In the genomic region with DNA sequence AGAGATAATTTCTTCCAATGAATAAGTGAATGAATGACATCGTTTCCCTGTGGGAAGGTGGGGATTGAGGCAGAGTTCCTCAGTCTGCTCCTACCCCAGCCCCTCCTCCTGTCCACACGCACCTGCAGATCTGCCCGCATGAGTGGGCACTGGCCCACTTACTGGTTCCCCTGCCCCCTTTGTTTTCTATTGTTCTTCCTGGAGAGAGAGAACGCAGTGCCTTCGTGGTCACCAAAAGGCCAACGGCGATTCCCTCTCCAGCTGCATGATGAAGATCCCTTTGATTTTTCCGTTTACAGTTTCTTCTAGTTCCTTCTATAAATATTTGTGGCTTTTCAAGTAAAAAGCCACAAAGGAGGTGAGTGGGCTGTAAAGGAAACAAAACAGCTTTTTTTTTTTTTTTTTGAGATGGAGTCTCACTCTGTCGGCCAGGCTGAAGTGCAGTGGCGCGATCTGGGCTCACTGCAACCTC, we compare ENCODE assay signal across 8 cellular contexts. TPM values are rescaled to one million over a fixed set of nuclear protein-coding genes. Genes with fewer than 3 reads are reported as not detected.
A peak's percentile ranks its signal among the peaks of the same experiment; 100 is the strongest.
DNase-seq lines count a peak whose midpoint lies in the region; ATAC-seq and TF ChIP-seq lines count a peak whose summit lies in the region.

No MANE protein-coding gene starts in this region.

- H2BK20ac ChIP-seq in H9 (ENCODE audit: low read depth, low read length, poor library complexity, severe bottlenecking) = no peak overlapping the region

- no peak overlapping the region for H2AFZ ChIP-seq in H9 (ENCODE audit: low read length)

- no peak overlapping the region for H3K4me3 Mint-ChIP-seq in H9
- peak overlapping the region; percentile 64 for H3K4me3 Mint-ChIP-seq in activated B cell treated with CpG ODN at 0.5 μM for 24 hours

- H3K9me3 Mint-ChIP-seq in H9 (no peaks in the 10 kb centered on the region), activated B cell treated with CpG ODN at 0.5 μM for 24 hours (no peaks in the 10 kb centered on the region)

- no peak overlapping the region for H3K18ac ChIP-seq in H9 (ENCODE audit: insufficient read length, low read depth, low read length)

- no peak overlapping the region for H2BK15ac ChIP-seq in H9 (ENCODE audit: low read depth, low read length)

- H3K4me1 Mint-ChIP-seq in H9 = peaks cover 9 to 14% of the 10 kb centered on the region in 2 experiments
- H3K4me1 Mint-ChIP-seq in activated B cell treated with CpG ODN at 0.5 μM for 24 hours = peaks cover 35% of the 10 kb centered on the region

- no peak overlapping the region for H2AK5ac ChIP-seq in H9 (ENCODE audit: insufficient read length, low read length)

- no peak overlapping the region for H3K4ac ChIP-seq in H9 (ENCODE audit: low read depth, low read length)

- no peak for TF ChIP-seq POLR2A in right lobe of liver (IDR thresholded peaks at IDR 0.05)

- POLR2A ChIA-PET in activated B cell treated with CpG ODN at 0.5 μM for 24 hours (lab: Charles Lee) = interaction anchor here (0.6 to 2.3 kb wide), 14 partner anchors 11 to 1032 kb away, joined by 3 to 14 read pairs (median 4); a partner anchor contains a TSS

- H3K56ac ChIP-seq in H9 (ENCODE audit: insufficient read length, low read depth, low read length) = no peak overlapping the region

- H3K14ac ChIP-seq in H9 (ENCODE audit: insufficient read depth, low read length) = no peak overlapping the region

- H3T11ph ChIP-seq in H9 (ENCODE audit: low read length) = no peak overlapping the region

- H3K27ac Mint-ChIP-seq in H9 (peak overlapping the region in 2 of 3 experiments; percentile 24 to 33; a peak in 2 of 7 replicates), activated B cell treated with CpG ODN at 0.5 μM for 24 hours (peak overlapping the region; percentile 75)

- H3K27me3 Mint-ChIP-seq in H9 (ENCODE audit: low read depth) = peaks cover 8% of the 10 kb centered on the region; the same call in 1 of the 2 replicates
- H3K27me3 Mint-ChIP-seq in activated B cell treated with CpG ODN at 0.5 μM for 24 hours = no peaks in the 10 kb centered on the region

- ATAC-seq in activated B cell treated with CpG ODN at 0.5 μM for 24 hours (ENCODE audit: low read depth) = peak; percentile 52
- ATAC-seq in right lobe of liver = no peak

- H3K9me3 ChIP-seq in H9 (ENCODE audit: control insufficient read depth, low read depth, low read length) (no peaks in the 10 kb centered on the region), right lobe of liver (no peaks in the 10 kb centered on the region)

- H3K27ac ChIP-seq in H9 (ENCODE audit: insufficient read length, low read depth, low read length) (no peak overlapping the region), right lobe of liver (peak overlapping the region; percentile 82 to 98 (median 82))

- H3K36me3 Mint-ChIP-seq in H9 (ENCODE audit: insufficient read depth in 1 of 3, low read depth in 3 of 3) (peaks cover 0 to 10% (median 7%) of the 10 kb centered on the region in 3 experiments; a peak in 4 of 7 replicates), activated B cell treated with CpG ODN at 0.5 μM for 24 hours (ENCODE audit: low read depth) (peaks cover 15% of the 10 kb centered on the region)

- H4K20me1 ChIP-seq in H9 (ENCODE audit: control insufficient read depth, insufficient read depth, insufficient read length) = no peaks in the 10 kb centered on the region

- WGBS in H9 (ENCODE audit: extremely low coverage, insufficient read length, low lambda C conversion rate) = no CpG with 5 or more reads among the region's 11 CpGs
- WGBS in right lobe of liver (ENCODE audit: insufficient coverage, low coverage, low lambda C conversion rate, missing lambda C conversion rate) = 21% methylated on average over 11 of the region's 11 CpGs

- CTCF ChIA-PET in activated B cell treated with CpG ODN at 0.5 μM for 24 hours (lab: Charles Lee) = interaction anchor here (1.0 to 1.6 kb wide), 2 partner anchors 9 to 122 kb away, joined by 3 to 4 read pairs; no protein-coding TSS in a partner anchor

- H3K36me3 ChIP-seq in right lobe of liver = no peaks in the 10 kb centered on the region

- no peaks in the 10 kb centered on the region for H3K79me2 ChIP-seq in H9 (ENCODE audit: insufficient read depth, low read length)

- no peak for TF ChIP-seq CTCF in H9 (conservative IDR thresholded peaks at IDR 0.05)
- TF ChIP-seq CTCF in activated B cell treated with CpG ODN at 0.5 μM for 24 hours (IDR thresholded peaks at IDR 0.05) = no peak
- no peak for TF ChIP-seq CTCF in right lobe of liver (IDR thresholded peaks at IDR 0.05)

- H3K9ac ChIP-seq in H9 (ENCODE audit: extremely low read depth, insufficient read length, low read length) = no peak overlapping the region

- H2BK5ac ChIP-seq in H9 (ENCODE audit: insufficient read length, low read length) = no peak overlapping the region

- no peak overlapping the region for H4K5ac ChIP-seq in H9 (ENCODE audit: insufficient read length, low read depth, low read length)

- H3K27me3 ChIP-seq in H9 (ENCODE audit: insufficient read depth, low read length) (no peaks in the 10 kb centered on the region), right lobe of liver (no peaks in the 10 kb centered on the region)

- H3K79me1 ChIP-seq in H9 (ENCODE audit: insufficient read depth, low read depth, low read length, poor library complexity, severe bottlenecking) = no peaks in the 10 kb centered on the region

- H2BK120ac ChIP-seq in H9 (ENCODE audit: low read depth, low read length, poor library complexity, severe bottlenecking) = no peak overlapping the region

- peaks cover under 1% of the 10 kb centered on the region; the same call in 1 of the 2 replicates for H3K4me1 ChIP-seq in H9 (ENCODE audit: insufficient read depth, low read length)
- H3K4me1 ChIP-seq in right lobe of liver = peaks cover 3 to 87% (median 41%) of the 10 kb centered on the region in 4 donors

- H4K8ac ChIP-seq in H9 (replicated peaks; ENCODE audit: insufficient read length, low read depth, low read length) = no peak overlapping the region

- intact Hi-C loops in activated B cell treated with CpG ODN at 0.5 μM for 24 hours (cut with micrococcal nuclease) (loop anchor here (1.0 kb wide), 1 partner anchor 11 kb away; a partner anchor contains a TSS), right lobe of liver (cut with DNase I) (no loop called here)

- no peaks in the 10 kb centered on the region for H3K23me2 ChIP-seq in H9 (ENCODE audit: insufficient read length, low read depth, low read length, poor library complexity, severe bottlenecking)

- no peak overlapping the region for H3K4me2 ChIP-seq in H9 (ENCODE audit: insufficient read depth, insufficient read length, low read length)

- no peak overlapping the region for H3K23ac ChIP-seq in H9 (ENCODE audit: insufficient read length, low read depth, low read length)

- no peak overlapping the region for H3K4me3 ChIP-seq in right lobe of liver

- no peak overlapping the region for H2BK12ac ChIP-seq in H9 (ENCODE audit: insufficient read length, low read depth, low read length)

- H4K91ac ChIP-seq in H9 (ENCODE audit: insufficient read length, low read depth, low read length) = no peak overlapping the region

- DNase-seq in CD1c-positive myeloid dendritic cell (ENCODE audit: extremely low spot score) (peak; percentile 40), H9 (no peak), activated B cell treated with CpG ODN at 0.5 μM for 24 hours (no peak), right lobe of liver (no peak), epidermal melanocyte (ENCODE audit: insufficient read length, low spot score) (no peak), DMS 273 treated with DMSO at 0.1 percent for 48 hours (lab: John Stamatoyannopoulos, UW) (no peak), NCI-H510A treated with DMSO at 0.1 percent for 48 hours (lab: John Stamatoyannopoulos, UW) (no peak)
- DNase-seq in stimulated activated naive CD4-positive, alpha-beta T cell (lab: John Stamatoyannopoulos, UW) = no peak

RNA-seq across cellular contexts. Expression of a gene that starts 5.7 kb away (rescaled TPM):
- total RNA-seq in H9 (2021) (68.4 TPM in 2 replicates), activated B cell treated with CpG ODN at 0.5 μM for 24 hours (105 and 135 TPM in 2 replicates), right lobe of liver (10 to 100 TPM; 44.3 to 68.5 (median 56.9) TPM)

RNA-seq across cellular contexts. Expression of a gene that starts 11.1 kb away (rescaled TPM):
- total RNA-seq in H9 (2021) = 85.7 and 87.8 TPM in 2 replicates
- 132 and 137 TPM in 2 replicates for total RNA-seq in activated B cell treated with CpG ODN at 0.5 μM for 24 hours
- total RNA-seq in right lobe of liver = 100 to 1,000 TPM in 1 of 6 experiments, 10 to 100 TPM in 5; 49.4 to 107 (median 54.5) TPM

RNA-seq across cellular contexts. Expression of a gene that starts 18.5 kb away (rescaled TPM):
- total RNA-seq in H9 (2021) = 1.3 and 1.7 TPM in 2 replicates
- 49.2 and 51.8 TPM in 2 replicates for total RNA-seq in activated B cell treated with CpG ODN at 0.5 μM for 24 hours
- 1 to 10 TPM; 1.7 to 5.6 (median 2.7) TPM for total RNA-seq in right lobe of liver

RNA-seq across cellular contexts. Expression of a gene that starts 57.5 kb away (rescaled TPM):
- total RNA-seq in H9 (2021) (1.8 and 2.1 TPM in 2 replicates), activated B cell treated with CpG ODN at 0.5 μM for 24 hours (4.8 and 6.1 TPM in 2 replicates), right lobe of liver (10 to 100 TPM; 27.4 to 90.1 (median 54.1) TPM)
